ENCODE assay signal across 13 cellular contexts in the genomic region with DNA sequence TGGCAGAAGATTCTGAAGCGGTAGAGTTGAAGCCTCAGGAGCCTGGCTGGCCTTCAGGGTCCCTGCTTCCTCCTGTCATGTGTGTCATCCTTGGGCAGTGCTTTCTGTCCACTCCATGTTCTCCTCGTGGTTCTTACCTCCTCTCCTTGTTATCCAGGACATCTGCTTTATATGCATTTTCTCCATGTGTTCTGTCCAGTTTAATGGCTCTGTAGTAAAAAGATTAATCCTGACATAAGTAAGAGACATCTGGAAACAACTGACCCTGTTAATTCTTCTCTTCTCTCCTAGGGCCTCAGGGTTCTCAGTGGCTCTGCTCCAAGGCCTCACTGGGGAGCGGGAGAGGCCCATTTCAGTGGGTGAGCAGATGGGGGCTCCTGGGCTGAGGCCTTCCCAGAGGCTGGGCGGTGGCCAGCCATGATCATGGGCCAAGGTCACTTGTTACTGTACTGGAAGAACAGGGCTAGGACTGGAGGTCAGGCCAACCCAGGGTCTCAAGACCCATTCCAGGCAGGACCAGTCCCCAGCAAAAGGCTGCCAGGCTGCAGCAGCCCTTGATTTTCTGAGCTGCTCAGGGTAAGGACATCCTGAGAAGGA. TPM values are rescaled to one million over a fixed set of nuclear protein-coding genes. Genes with fewer than 3 reads are reported as not detected.
DNase-seq lines count a peak whose midpoint lies in the region; TF ChIP-seq lines count a peak whose summit lies in the region.
"Had no signal": no experiment of that assay in that cellular context is flagged by ENCODE, and none has a peak within 500 bp of the region (broad histone marks: within the 10 kb centered on the region; RNA-seq: fewer than 3 reads in every experiment).

No MANE protein-coding gene starts in this region.

- CTCF ChIA-PET in activated naive CD4-positive, alpha-beta T cell treated with anti-CD3 and anti-CD28 coated beads, Interleukin-2, amount 10 ng/mL, durations not matched to agents 7 days and 5 days (lab: Charles Lee) = interaction anchor here (1.3 to 1.5 kb wide), 2 partner anchors 44 to 126 kb away, joined by 3 to 6 read pairs; no protein-coding TSS in a partner anchor
- CTCF ChIA-PET in activated CD4-positive, alpha-beta memory T cell treated with anti-CD3 and anti-CD28 coated beads, Interleukin-2, amount 10 ng/mL, durations not matched to agents 7 days and 5 days (lab: Charles Lee) = interaction anchor here (0.5 to 2.3 kb wide), 3 partner anchors 43 to 125 kb away, joined by 7 to 12 read pairs (median 10); no protein-coding TSS in a partner anchor

- H3K27me3 Mint-ChIP-seq in activated naive CD4-positive, alpha-beta T cell treated with anti-CD3 and anti-CD28 coated beads, Interleukin-2, amount 10 ng/mL, durations not matched to agents 7 days and 5 days = peaks cover 52% of the 10 kb centered on the region
- peaks cover 12% of the 10 kb centered on the region for H3K27me3 Mint-ChIP-seq in activated CD4-positive, alpha-beta memory T cell treated with anti-CD3 and anti-CD28 coated beads, Interleukin-2, amount 10 ng/mL, durations not matched to agents 7 days and 5 days

- H3K4me1 ChIP-seq in uterus = no peaks in the 10 kb centered on the region

- H3K27me3 ChIP-seq in uterus = no peaks in the 10 kb centered on the region
- H3K27me3 ChIP-seq: pancreas had no signal

- no peak for TF ChIP-seq CTCF in uterus (IDR thresholded peaks at IDR 0.05)

- H3K9me3 ChIP-seq in uterus = no peaks in the 10 kb centered on the region
- H3K9me3 ChIP-seq: HAP-1, pancreas had no signal

- no peak for DNase-seq in activated naive CD4-positive, alpha-beta T cell treated with anti-CD3 and anti-CD28 coated beads, Interleukin-2, amount 10 ng/mL, durations not matched to agents 7 days and 5 days
- DNase-seq in activated naive CD4-positive, alpha-beta T cell treated with anti-CD3 and anti-CD28 coated beads, Interleukin-2, amount 50 U/mL, for 16 hours = no peak
- no peak for DNase-seq in activated CD4-positive, alpha-beta memory T cell treated with anti-CD3 and anti-CD28 coated beads, Interleukin-2, amount 10 ng/mL, durations not matched to agents 7 days and 5 days
- DNase-seq in left kidney (ENCODE audit: low read depth, low spot score) (peak; percentile 17), uterus (no peak), SIG-M5 treated with dmso at 0.1 percent for 504 hours (lab: John Stamatoyannopoulos, UW; ENCODE audit: unreplicated experiment) (no peak)
- no peak for DNase-seq in stimulated activated CD4-positive, alpha-beta T cell treated with anti-CD3 and anti-CD28 coated beads, Interleukin-15, amount 100 ng/mL, for 24 hours
- no peak for DNase-seq in stimulated activated CD4-positive, alpha-beta T cell treated with anti-CD3 and anti-CD28 coated beads, Interleukin-4, amount 100 ng/mL, for 1 hour
- DNase-seq: aorta, NCI-H2227 treated with DMSO at 0.1 percent for 48 hours, OCI-M1 had no signal

- intact Hi-C loops in uterus (cut with DNase I; ENCODE audit: low total_unique reads) = no loop called here

- H3K4me3 ChIP-seq in uterus = no peak overlapping the region
- H3K4me3 ChIP-seq: HAP-1, pancreas had no signal

- no peak for TF ChIP-seq POLR2A in uterus (IDR thresholded peaks at IDR 0.05)

- H3K4me3 Mint-ChIP-seq in activated naive CD4-positive, alpha-beta T cell treated with anti-CD3 and anti-CD28 coated beads, Interleukin-2, amount 10 ng/mL, durations not matched to agents 7 days and 5 days = no peak overlapping the region
- no peak overlapping the region for H3K4me3 Mint-ChIP-seq in activated CD4-positive, alpha-beta memory T cell treated with anti-CD3 and anti-CD28 coated beads, Interleukin-2, amount 10 ng/mL, durations not matched to agents 7 days and 5 days

- peak overlapping the region; percentile 9 to 48 for H3K27ac ChIP-seq in uterus

- H3K27ac Mint-ChIP-seq in activated naive CD4-positive, alpha-beta T cell treated with anti-CD3 and anti-CD28 coated beads, Interleukin-2, amount 10 ng/mL, durations not matched to agents 7 days and 5 days = peak overlapping the region; percentile 90
- peak overlapping the region; percentile 91 for H3K27ac Mint-ChIP-seq in activated CD4-positive, alpha-beta memory T cell treated with anti-CD3 and anti-CD28 coated beads, Interleukin-2, amount 10 ng/mL, durations not matched to agents 7 days and 5 days

- POLR2A ChIA-PET in activated CD4-positive, alpha-beta memory T cell treated with anti-CD3 and anti-CD28 coated beads, Interleukin-2, amount 10 ng/mL, durations not matched to agents 7 days and 5 days (lab: Charles Lee) = interaction anchor here (1.0 to 2.0 kb wide), 5 partner anchors 25 to 124 kb away, joined by 3 to 14 read pairs (median 3); no protein-coding TSS in a partner anchor

- no peaks in the 10 kb centered on the region for H3K36me3 ChIP-seq in uterus
- H3K36me3 ChIP-seq: HAP-1, pancreas had no signal

- peaks cover 7% of the 10 kb centered on the region for H3K9me3 Mint-ChIP-seq in activated naive CD4-positive, alpha-beta T cell treated with anti-CD3 and anti-CD28 coated beads, Interleukin-2, amount 10 ng/mL, durations not matched to agents 7 days and 5 days
- H3K9me3 Mint-ChIP-seq in activated CD4-positive, alpha-beta memory T cell treated with anti-CD3 and anti-CD28 coated beads, Interleukin-2, amount 10 ng/mL, durations not matched to agents 7 days and 5 days = peaks cover 2% of the 10 kb centered on the region

- peaks cover 2% of the 10 kb centered on the region for H3K36me3 Mint-ChIP-seq in activated naive CD4-positive, alpha-beta T cell treated with anti-CD3 and anti-CD28 coated beads, Interleukin-2, amount 10 ng/mL, durations not matched to agents 7 days and 5 days
- peaks cover 9% of the 10 kb centered on the region for H3K36me3 Mint-ChIP-seq in activated CD4-positive, alpha-beta memory T cell treated with anti-CD3 and anti-CD28 coated beads, Interleukin-2, amount 10 ng/mL, durations not matched to agents 7 days and 5 days (ENCODE audit: low read depth)

- H3K4me1 Mint-ChIP-seq in activated naive CD4-positive, alpha-beta T cell treated with anti-CD3 and anti-CD28 coated beads, Interleukin-2, amount 10 ng/mL, durations not matched to agents 7 days and 5 days = peaks cover 49% of the 10 kb centered on the region
- H3K4me1 Mint-ChIP-seq in activated CD4-positive, alpha-beta memory T cell treated with anti-CD3 and anti-CD28 coated beads, Interleukin-2, amount 10 ng/mL, durations not matched to agents 7 days and 5 days = peaks cover 46% of the 10 kb centered on the region

RNA-seq across cellular contexts. Expression of gene CDCP1, which starts 20.2 kb away (rescaled TPM):
- total RNA-seq in activated CD4-positive, alpha-beta memory T cell treated with anti-CD3 and anti-CD28 coated beads, Interleukin-2, amount 10 ng/mL, durations not matched to agents 7 days and 5 days = 1 to 10 TPM; 1.9 to 2.2 TPM
- 10 to 100 TPM in 1 of 4 donors, 1 to 10 TPM in 3; 1.8 to 14.2 (median 4.0) TPM for total RNA-seq in uterus

RNA-seq across cellular contexts. Expression of gene TMEM158, which starts 59.7 kb away (rescaled TPM):
- total RNA-seq in activated CD4-positive, alpha-beta memory T cell treated with anti-CD3 and anti-CD28 coated beads, Interleukin-2, amount 10 ng/mL, durations not matched to agents 7 days and 5 days = not detected
- 10 to 100 TPM in 3 of 4 donors, 1 to 10 TPM in 1; 2.6 to 93.1 (median 47.8) TPM for total RNA-seq in uterus
